9 cellular contexts compared by ENCODE assay signal in genomic region chr6:157032923-157033322, GRCh38.
DNase-seq lines count a peak whose midpoint lies in the region; TF ChIP-seq lines count a peak whose summit lies in the region.
"Had no signal": no experiment of that assay in that cellular context is flagged by ENCODE, and none has a peak within 500 bp of the region (broad histone marks: within the 10 kb centered on the region; RNA-seq: fewer than 3 reads in every experiment).

No MANE protein-coding gene starts in this region.

- dilution Hi-C loops in mammary epithelial cell (cut with HindIII; ENCODE audit: low sequenced_read_pairs) = no loop called here

- no peaks in the 10 kb centered on the region for H3K27me3 ChIP-seq in A673 (replicated peaks; ENCODE audit: insufficient read depth, low read depth, low read length, poor library complexity)
- H3K27me3 ChIP-seq in KMS-11 (ENCODE audit: insufficient read depth, low read depth) = no peaks in the 10 kb centered on the region
- no peaks in the 10 kb centered on the region for H3K27me3 ChIP-seq in mammary epithelial cell (ENCODE audit: insufficient read depth, low read length)
- no peaks in the 10 kb centered on the region for H3K27me3 ChIP-seq in muscle layer of duodenum (ENCODE audit: low read depth, low read length)

- H3K79me2 ChIP-seq in KMS-11 (ENCODE audit: insufficient read depth, low read depth) (peaks cover 59% of the 10 kb centered on the region; the same call in 1 of the 2 replicates), mammary epithelial cell (ENCODE audit: insufficient read depth, low read length) (peaks cover 71% of the 10 kb centered on the region)

- in situ Hi-C loops in mammary epithelial cell (cut with MboI; ENCODE audit: low sequenced_read_pairs in 2 of 2) = loop anchor here in 1 of 2 donors (25.0 kb wide), 1 partner anchor 154 kb away; no protein-coding TSS in a partner anchor
- in situ Hi-C loops in G401 (cut with HindIII; ENCODE audit: low sequenced_read_pairs) = no loop called here

- no peak for DNase-seq in A673 (ENCODE audit: low spot score)
- DNase-seq in mammary epithelial cell = no peak
- no peak for DNase-seq in NCI-H345 (lab: John Stamatoyannopoulos, UW)
- no peak for DNase-seq in SIG-M5 (lab: John Stamatoyannopoulos, UW)
- no peak for DNase-seq in G401 (ENCODE audit: low spot score)
- no peak for DNase-seq in HuH-7.5 (ENCODE audit: low spot score)
- DNase-seq: retina had no signal

- H4K20me1 ChIP-seq in KMS-11 (ENCODE audit: insufficient read depth) = peaks cover 5% of the 10 kb centered on the region
- no peaks in the 10 kb centered on the region for H4K20me1 ChIP-seq in mammary epithelial cell (ENCODE audit: insufficient read depth, low read length)

- CTCF ChIA-PET in A673 (lab: Charles Lee) = interaction anchor here (0.6 kb wide), 1 partner anchor 90 kb away, joined by 3 read pairs; no protein-coding TSS in a partner anchor
- CTCF ChIA-PET in mammary epithelial cell (lab: Charles Lee; ENCODE audit: low non-redundant PET) = interaction anchor here (0.7 kb wide), 1 partner anchor 13 kb away, joined by 3 read pairs; no protein-coding TSS in a partner anchor

- no peak overlapping the region for H2AFZ ChIP-seq in KMS-11 (ENCODE audit: low read depth)
- no peak overlapping the region for H2AFZ ChIP-seq in mammary epithelial cell (ENCODE audit: low read depth, low read length)

- H3K27ac ChIP-seq in A673 (ENCODE audit: low read depth, low read length, poor library complexity, severe bottlenecking) (peak overlapping the region; percentile 53), KMS-11 (peak overlapping the region; percentile 44; the same call in 1 of the 2 replicates), mammary epithelial cell (ENCODE audit: insufficient read depth, low read depth, low read length) (peak overlapping the region; percentile 93), muscle layer of duodenum (ENCODE audit: low read length) (peak overlapping the region; percentile 89)

- H3K9me3 ChIP-seq in A673 (ENCODE audit: low read depth, low read length, poor library complexity, severe bottlenecking) = no peaks in the 10 kb centered on the region
- H3K9me3 ChIP-seq in mammary epithelial cell (replicated peaks; ENCODE audit: insufficient read depth, low read length) = no peaks in the 10 kb centered on the region
- H3K9me3 ChIP-seq in muscle layer of duodenum (ENCODE audit: control insufficient read depth in 1 of 2, low read length in 2 of 2) = no peaks in the 10 kb centered on the region

- no TSS peak for BruUV-seq in A673 (replicated peaks; lab: Mats Ljungman, UMichigan)
- BruUV-seq in mammary epithelial cell (replicated peaks; lab: Mats Ljungman, UMichigan) = no TSS peak

- H3K36me3 ChIP-seq in A673 (ENCODE audit: insufficient read depth, low read length, poor library complexity, severe bottlenecking) (no peaks in the 10 kb centered on the region), KMS-11 (ENCODE audit: insufficient read depth) (no peaks in the 10 kb centered on the region), mammary epithelial cell (ENCODE audit: insufficient read depth, low read length) (no peaks in the 10 kb centered on the region), muscle layer of duodenum (ENCODE audit: control insufficient read depth in 1 of 2, insufficient read depth in 2 of 2, low read length in 2 of 2) (no peaks in the 10 kb centered on the region)

- POLR2A ChIA-PET in A673 (lab: Charles Lee; ENCODE audit: low non-redundant PET) = no interaction called here

- H3K4me2 ChIP-seq in KMS-11 = peak overlapping the region; percentile 63
- peak overlapping the region; percentile 98 for H3K4me2 ChIP-seq in mammary epithelial cell (ENCODE audit: insufficient read depth, low read depth, low read length)

- 82% methylated on average over 4 of the region's 4 CpGs for WGBS in mammary epithelial cell (ENCODE audit: low coverage, missing lambda C conversion rate)

- H3K4me1 ChIP-seq in A673 (ENCODE audit: insufficient read depth, low read length, poor library complexity, severe bottlenecking) (peaks cover 29% of the 10 kb centered on the region), KMS-11 (ENCODE audit: low read depth, poor library complexity, severe bottlenecking) (peaks cover 66% of the 10 kb centered on the region), mammary epithelial cell (ENCODE audit: insufficient read depth, low read length) (peaks cover 51% of the 10 kb centered on the region), muscle layer of duodenum (ENCODE audit: control insufficient read depth in 1 of 2, insufficient read depth in 2 of 2, low read length in 2 of 2) (peaks cover 12 to 32% of the 10 kb centered on the region in 2 donors)

- no peak for TF ChIP-seq CTCF in A673 (conservative IDR thresholded peaks at IDR 0.05; ENCODE audit: low read depth, low read length)
- TF ChIP-seq CTCF in KMS-11 (conservative IDR thresholded peaks at IDR 0.05; ENCODE audit: low read depth, low read length) = no peak
- TF ChIP-seq CTCF in mammary epithelial cell (conservative IDR thresholded peaks at IDR 0.05 in 1 of 2, IDR thresholded peaks at IDR 0.05 in 1 of 2; ENCODE audit: extremely low read depth in 1 of 2, insufficient read depth in 1 of 2, low read depth in 1 of 2, low read length in 2 of 2) = no peak

- peak overlapping the region; percentile 38 for H3K4me3 ChIP-seq in A673 (ENCODE audit: low read depth, low read length, poor library complexity, severe bottlenecking)
- H3K4me3 ChIP-seq in KMS-11 (IDR thresholded peaks at IDR 0.05; ENCODE audit: insufficient read depth, low read depth, low read length) = no peak overlapping the region
- H3K4me3 ChIP-seq in mammary epithelial cell (replicated peaks in 1 of 3; ENCODE audit: insufficient read depth in 1 of 3, low read depth in 2 of 3, low read length in 3 of 3) = peak overlapping the region in 2 of 3 experiments; percentile 54 to 71
- peak overlapping the region; percentile 67 to 87 for H3K4me3 ChIP-seq in muscle layer of duodenum (ENCODE audit: low read depth in 1 of 2, low read length in 2 of 2)

- intact Hi-C loops in A673 (cut with micrococcal nuclease; ENCODE audit: unreplicated experiment) = loop anchor here (10.0 kb wide), 1 partner anchor 242 kb away; no protein-coding TSS in a partner anchor
- intact Hi-C loops in mammary epithelial cell (cut with micrococcal nuclease) = loop anchor here (10.0 kb wide), 2 partner anchors 468 to 1718 kb away; partner anchors contain the start of gene TFB1M

- H3K9ac ChIP-seq in KMS-11 (peak overlapping the region; percentile 19; the same call in 1 of the 2 replicates), mammary epithelial cell (ENCODE audit: insufficient read depth, low read length) (peak overlapping the region; percentile 94)
